19 cellular contexts compared by ENCODE assay signal in the genomic region with DNA sequence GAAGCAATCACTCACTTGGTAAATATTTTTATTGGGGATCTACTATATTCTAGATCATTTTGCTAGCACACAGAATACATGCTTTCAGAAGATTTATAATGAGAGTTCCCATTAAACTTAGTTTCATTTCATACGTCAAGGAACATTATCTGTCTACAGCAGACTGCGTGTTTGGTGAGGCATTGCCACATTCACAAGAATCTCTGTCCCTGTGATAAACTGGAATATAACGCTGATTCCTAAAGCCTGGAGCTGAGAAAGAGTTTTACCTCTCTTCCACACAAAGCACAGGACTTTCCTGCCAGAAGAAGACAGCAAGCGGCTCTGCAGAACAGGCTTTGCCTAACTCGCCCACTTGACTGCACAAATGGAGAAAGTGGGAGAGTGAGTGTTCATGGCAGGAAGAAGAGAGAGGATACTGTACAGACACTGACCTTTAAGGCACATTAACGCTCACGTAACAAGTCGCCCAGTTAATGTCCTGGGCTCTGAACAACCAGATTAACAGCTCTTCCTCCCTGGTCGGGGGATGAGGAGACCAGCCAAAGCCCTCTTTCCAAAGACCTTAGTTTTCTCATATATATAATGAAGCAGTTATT.
"Had no signal": no experiment of that assay in that cellular context is flagged by ENCODE, and none has a peak within 500 bp of the region (broad histone marks: within the 10 kb centered on the region; RNA-seq: fewer than 3 reads in every experiment).

No MANE protein-coding gene starts in this region.

- H3K9me3 ChIP-seq: prostate gland, sigmoid colon, tibial artery, upper lobe of left lung, uterus had no signal

- H3K36me3 Mint-ChIP-seq: naive thymus-derived CD4-positive, alpha-beta T cell had no signal

- DNase-seq: effector CD8-positive, alpha-beta T cell; mammary epithelial cell; naive thymus-derived CD4-positive, alpha-beta T cell; nephron progenitor cell; retina; sigmoid colon; small intestine; stimulated activated CD4-positive, alpha-beta T cell treated with anti-CD3 and anti-CD28 coated beads, Interleukin-2, amount 100 ng/mL, for 48 hours; stimulated activated naive CD8-positive, alpha-beta T cell treated with anti-CD3 and anti-CD28 coated beads, Interleukin-15, Interleukin-2, amounts not matched to agents 100 U/mL and 50 U/mL, for 24 hours; tibial artery; upper lobe of left lung; uterus had no signal

- H3K4me3 Mint-ChIP-seq: naive thymus-derived CD4-positive, alpha-beta T cell; nephron progenitor cell had no signal

- H3K4me1 Mint-ChIP-seq: naive thymus-derived CD4-positive, alpha-beta T cell had no signal

- H3K27me3 ChIP-seq: sigmoid colon, tibial artery, upper lobe of left lung, uterus had no signal

- H3K27ac Mint-ChIP-seq: naive thymus-derived CD4-positive, alpha-beta T cell; nephron progenitor cell had no signal

- ATAC-seq: esophagus mucosa; naive thymus-derived CD4-positive, alpha-beta T cell; stimulated activated naive CD8-positive, alpha-beta T cell treated with anti-CD3 and anti-CD28 coated beads, Interleukin-15, Interleukin-2, amounts not matched to agents 100 U/mL and 50 U/mL, for 24 hours had no signal

- H3K36me3 ChIP-seq: prostate gland, sigmoid colon, tibial artery, upper lobe of left lung, uterus had no signal

- H3K79me2 ChIP-seq: parathyroid adenoma had no signal

- H3K4me1 ChIP-seq: parathyroid adenoma, prostate gland, sigmoid colon, tibial artery, upper lobe of left lung, uterus had no signal

- H3K27ac ChIP-seq: coronary artery, parathyroid adenoma, prostate gland, sigmoid colon, tibial artery, upper lobe of left lung, uterus had no signal

- FAIRE-seq: endometrium, frontal cortex, keratinocyte, small intestine had no signal

- H3K4me3 ChIP-seq: coronary artery, prostate gland, sigmoid colon, tibial artery, upper lobe of left lung, uterus had no signal

- H2AFZ ChIP-seq: parathyroid adenoma had no signal

- H3K9ac ChIP-seq: parathyroid adenoma had no signal
